8 cellular contexts compared by ENCODE assay signal in the genomic region with DNA sequence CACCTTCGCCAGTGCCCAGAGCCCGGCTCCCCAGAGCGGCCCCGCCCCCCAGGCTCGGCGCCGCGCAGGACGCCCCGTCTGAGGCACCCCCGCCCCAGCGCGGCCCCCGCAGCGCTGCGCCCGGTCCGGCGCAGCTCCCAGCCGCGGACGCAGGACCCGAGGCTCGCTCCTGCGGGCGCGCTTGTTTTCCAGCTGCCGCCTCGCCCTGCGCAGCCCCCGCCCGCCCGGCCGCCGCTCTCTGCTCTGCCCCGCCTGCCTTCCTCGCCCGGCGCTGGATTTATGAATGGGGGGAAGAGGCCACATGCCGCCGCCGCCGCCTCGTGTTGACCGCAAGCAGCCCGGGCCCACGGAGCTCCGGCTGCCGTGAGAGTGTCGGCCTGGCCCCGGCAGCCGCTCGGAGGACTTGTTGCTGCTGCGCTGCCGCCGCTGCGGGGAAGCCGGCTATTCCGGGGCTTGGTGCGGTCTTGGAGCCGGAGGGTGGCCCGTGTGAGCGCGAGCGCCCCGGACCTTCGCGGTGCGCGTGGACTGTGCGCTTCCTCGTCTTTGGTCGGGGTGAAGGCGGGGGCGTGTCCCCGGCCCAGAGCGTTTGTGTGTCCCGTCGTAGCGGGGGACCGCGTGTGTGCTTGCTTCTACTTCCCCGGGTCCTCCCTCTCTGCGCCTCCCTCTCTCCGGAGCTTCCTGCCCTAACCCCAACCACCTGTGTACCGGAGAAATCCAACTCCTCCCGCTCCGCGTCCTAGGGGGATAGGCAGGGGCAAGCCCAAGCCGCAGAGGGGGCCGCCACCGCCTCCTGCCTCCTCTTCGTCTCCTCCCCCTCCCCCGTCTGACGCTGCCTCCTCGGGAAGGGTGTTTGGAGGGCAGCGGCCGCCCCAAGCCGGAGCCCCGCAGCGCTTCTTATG. TPM values are rescaled to one million over a fixed set of nuclear protein-coding genes. Genes with fewer than 3 reads are reported as not detected.
DNase-seq lines count a peak whose midpoint lies in the region; ATAC-seq, FAIRE-seq and TF ChIP-seq lines count a peak whose summit lies in the region.

No MANE protein-coding gene starts in this region.

- FAIRE-seq in urothelium cell line (lab: Jason Lieb, UNC) = no peak

- no peaks in the 10 kb centered on the region for H3K9me2 ChIP-seq in PC-3 (replicated peaks; ENCODE audit: low read length)

- intact Hi-C loops in Right ventricle myocardium inferior (cut with DNase I) = loop anchor here (2.0 kb wide), 1 partner anchor 52 kb away; no protein-coding TSS in a partner anchor
- intact Hi-C loops in cardiac septum (cut with DNase I) = loop anchor here (1.0 to 5.0 kb wide), 2 partner anchors 51 to 127 kb away; no protein-coding TSS in a partner anchor
- intact Hi-C loops in PC-3 (cut with micrococcal nuclease) = no loop called here
- intact Hi-C loops in activated T-helper 1 cell treated with anti-CD3 and anti-CD28 coated beads, Interleukin-12 subunit alpha, Interleukin-12 subunit beta, Interleukin-2, Interleukin-4 antibody, amounts not matched to agents 30 ng/mL and 10 ng/mL and 1 ng/mL, durations not matched to agents 14 hours and 24 hours and 36 hours (cut with micrococcal nuclease) = loop anchor here (1.0 to 5.0 kb wide), 5 partner anchors 25 to 661 kb away; a partner anchor contains a TSS

- TF ChIP-seq CTCF in PC-3 (conservative IDR thresholded peaks at IDR 0.05; ENCODE audit: low read depth, low read length) (no peak), fibroblast of the aortic adventitia (IDR thresholded peaks at IDR 0.05; ENCODE audit: insufficient read depth, low read length) (no peak), neutrophil (IDR thresholded peaks at IDR 0.05) (no peak)

- peak overlapping the region; percentile 87 for H3K27ac Mint-ChIP-seq in activated T-helper 1 cell treated with anti-CD3 and anti-CD28 coated beads, Interleukin-12 subunit alpha, Interleukin-12 subunit beta, Interleukin-2, Interleukin-4 antibody, amounts not matched to agents 30 ng/mL and 10 ng/mL and 1 ng/mL, durations not matched to agents 14 hours and 24 hours and 36 hours

- ATAC-seq in Right ventricle myocardium inferior = peak; percentile 23
- peak; percentile 20 for ATAC-seq in HG03175 (IDR thresholded peaks at IDR 0.05; ENCODE audit: unreplicated experiment)
- ATAC-seq in PC-3 = peak; percentile 23

- H4K20me1 ChIP-seq in PC-3 (ENCODE audit: low read length) = no peaks in the 10 kb centered on the region; the same call in 1 of the 2 replicates

- no peak overlapping the region for H3K27ac ChIP-seq in PC-3 (ENCODE audit: low read length)
- peak overlapping the region; percentile 74 for H3K27ac ChIP-seq in neutrophil

- H3K9ac ChIP-seq in PC-3 (ENCODE audit: low read length) = peak overlapping the region; percentile 63

- H3K36me3 ChIP-seq in PC-3 (ENCODE audit: low read depth, low read length) = no peaks in the 10 kb centered on the region
- H3K36me3 ChIP-seq in neutrophil = no peaks in the 10 kb centered on the region

- peak; percentile 84 for DNase-seq in Right ventricle myocardium inferior (ENCODE audit: missing footprints)
- no peak for DNase-seq in cardiac septum (ENCODE audit: low spot score)
- peak; percentile 27 for DNase-seq in PC-3
- peak; percentile 51 for DNase-seq in activated T-helper 1 cell treated with anti-CD3 and anti-CD28 coated beads, Interleukin-12 subunit alpha, Interleukin-12 subunit beta, Interleukin-2, Interleukin-4 antibody, amounts not matched to agents 30 ng/mL and 10 ng/mL and 1 ng/mL, durations not matched to agents 14 hours and 24 hours and 36 hours (ENCODE audit: low spot score)
- DNase-seq in fibroblast of the aortic adventitia (ENCODE audit: low read depth) = peak; percentile 30
- DNase-seq in urothelium cell line (ENCODE audit: low spot score) = peak; percentile 66

- H3K27me3 ChIP-seq in PC-3 (ENCODE audit: low read length) = no peaks in the 10 kb centered on the region
- peaks cover 46% of the 10 kb centered on the region for H3K27me3 ChIP-seq in neutrophil

- no peaks in the 10 kb centered on the region for H3K9me3 Mint-ChIP-seq in activated T-helper 1 cell treated with anti-CD3 and anti-CD28 coated beads, Interleukin-12 subunit alpha, Interleukin-12 subunit beta, Interleukin-2, Interleukin-4 antibody, amounts not matched to agents 30 ng/mL and 10 ng/mL and 1 ng/mL, durations not matched to agents 14 hours and 24 hours and 36 hours

- H2AFZ ChIP-seq in PC-3 (ENCODE audit: low read length) = peak overlapping the region; percentile 95

- BruUV-seq in PC-3 (replicated peaks; lab: Mats Ljungman, UMichigan) = no TSS peak

- H3K4me1 ChIP-seq in PC-3 (ENCODE audit: insufficient read depth, low read length) (peaks cover 30% of the 10 kb centered on the region; the same call in 1 of the 2 replicates), neutrophil (ENCODE audit: control insufficient read depth in 1 of 2, insufficient read depth in 1 of 2, low read depth in 1 of 2, low read length in 1 of 2) (peaks cover 27 to 31% of the 10 kb centered on the region in 2 experiments)

- no peaks in the 10 kb centered on the region for H3F3A ChIP-seq in PC-3 (ENCODE audit: low read length, unreplicated experiment)

- peaks cover 13% of the 10 kb centered on the region for H3K27me3 Mint-ChIP-seq in activated T-helper 1 cell treated with anti-CD3 and anti-CD28 coated beads, Interleukin-12 subunit alpha, Interleukin-12 subunit beta, Interleukin-2, Interleukin-4 antibody, amounts not matched to agents 30 ng/mL and 10 ng/mL and 1 ng/mL, durations not matched to agents 14 hours and 24 hours and 36 hours (ENCODE audit: insufficient read depth)

- H3K79me2 ChIP-seq in PC-3 (ENCODE audit: low read length) = no peaks in the 10 kb centered on the region

- CTCF ChIA-PET in PC-3 (lab: Charles Lee) = interaction anchor here (0.5 kb wide), 1 partner anchor 90 kb away, joined by 4 read pairs; no protein-coding TSS in a partner anchor

- no peaks in the 10 kb centered on the region for H3K9me3 ChIP-seq in PC-3 (ENCODE audit: low read length)
- no peaks in the 10 kb centered on the region for H3K9me3 ChIP-seq in neutrophil

- no peaks in the 10 kb centered on the region for H3K36me3 Mint-ChIP-seq in activated T-helper 1 cell treated with anti-CD3 and anti-CD28 coated beads, Interleukin-12 subunit alpha, Interleukin-12 subunit beta, Interleukin-2, Interleukin-4 antibody, amounts not matched to agents 30 ng/mL and 10 ng/mL and 1 ng/mL, durations not matched to agents 14 hours and 24 hours and 36 hours (ENCODE audit: low read depth)

- POLR2A ChIA-PET in PC-3 (lab: Charles Lee; ENCODE audit: unreplicated experiment) = no interaction called here

- peak overlapping the region; percentile 99 for H3K4me2 ChIP-seq in PC-3 (ENCODE audit: low read length)

- H3K4me3 ChIP-seq in PC-3 (ENCODE audit: low read length) (peak overlapping the region; percentile 83), fibroblast of the aortic adventitia (ENCODE audit: low read depth, low read length) (peak overlapping the region; percentile 69), neutrophil (ENCODE audit: low read depth in 1 of 2, low read length in 1 of 2) (peak overlapping the region; percentile 66 to 81)

- H3K4me3 Mint-ChIP-seq in activated T-helper 1 cell treated with anti-CD3 and anti-CD28 coated beads, Interleukin-12 subunit alpha, Interleukin-12 subunit beta, Interleukin-2, Interleukin-4 antibody, amounts not matched to agents 30 ng/mL and 10 ng/mL and 1 ng/mL, durations not matched to agents 14 hours and 24 hours and 36 hours = peak overlapping the region; percentile 88

- H3K4me1 Mint-ChIP-seq in activated T-helper 1 cell treated with anti-CD3 and anti-CD28 coated beads, Interleukin-12 subunit alpha, Interleukin-12 subunit beta, Interleukin-2, Interleukin-4 antibody, amounts not matched to agents 30 ng/mL and 10 ng/mL and 1 ng/mL, durations not matched to agents 14 hours and 24 hours and 36 hours (ENCODE audit: low read depth) = peaks cover 41% of the 10 kb centered on the region

RNA-seq across cellular contexts. Expression of a gene that starts 0.7 kb away (rescaled TPM):
- total RNA-seq in Right ventricle myocardium inferior (5.1 TPM), cardiac septum (16.6 TPM), PC-3 (2014; rRNA removed) (1.6 and 3.6 TPM in 2 replicates), fibroblast of the aortic adventitia (ENCODE audit: low replicate concordance) (4.7 and 6.8 TPM in 2 replicates)
- 11.8 and 14.3 TPM in 2 replicates for total RNA-seq in activated T-helper 1 cell treated with anti-CD3 and anti-CD28 coated beads, Interleukin-12 subunit alpha, Interleukin-12 subunit beta, Interleukin-2, Interleukin-4 antibody, amounts not matched to agents 30 ng/mL and 10 ng/mL and 1 ng/mL, durations not matched to agents 14 hours and 24 hours and 36 hours
